In genomic region chr13:108409735-108410134, GRCh38 we compare ENCODE assay signal across 22 cellular contexts.
"Had no signal": no experiment of that assay in that cellular context is flagged by ENCODE, and none has a peak within 500 bp of the region (broad histone marks: within the 10 kb centered on the region; RNA-seq: fewer than 3 reads in every experiment).

No MANE protein-coding gene starts in this region.

- H3K36me3 ChIP-seq: left ventricle myocardium inferior, neutrophil, ovary, prostate gland, upper lobe of left lung had no signal

- H3K27ac ChIP-seq: left ventricle myocardium inferior, neutrophil, ovary, prostate gland, upper lobe of left lung, VCaP had no signal

- H3K4me3 Mint-ChIP-seq: activated CD8-positive, alpha-beta T cell treated with anti-CD3 and anti-CD28 coated beads, Interleukin-2, amount 10 ng/mL, durations not matched to agents 7 days and 5 days; brain; dendritic cell treated with granulocyte-macrophage colony-stimulating factor and Interleukin-4, amounts not matched to agents 40 ng/mL and 50 ng/mL, for 4 days; natural killer cell had no signal

- H3K4me3 ChIP-seq: left ventricle myocardium inferior, ovary, prostate gland, upper lobe of left lung had no signal

- DNase-seq: activated CD4-positive, alpha-beta T cell treated with anti-CD3 and anti-CD28 coated beads, Interleukin-2, amount 50 U/mL, for 1 hour; activated CD8-positive, alpha-beta T cell treated with anti-CD3 and anti-CD28 coated beads, Interleukin-2, amount 10 ng/mL, durations not matched to agents 7 days and 5 days; activated naive CD4-positive, alpha-beta T cell; aorta; effector CD4-positive, alpha-beta T cell; erythroblast; foreskin fibroblast; glutamatergic neuron; hippocampal formation; left ventricle myocardium inferior; natural killer cell; ovary; stimulated activated CD4-positive, alpha-beta T cell treated with anti-CD3 and anti-CD28 coated beads, Interleukin-4, amount 100 ng/mL, for 24 hours; stimulated activated naive CD4-positive, alpha-beta T cell treated with Interleukin-2 at 50 U/mL for 16 hours; upper lobe of left lung had no signal

- H3K9me3 ChIP-seq: left ventricle myocardium inferior, neutrophil, ovary, prostate gland, upper lobe of left lung had no signal

- H3K27me3 Mint-ChIP-seq: brain; dendritic cell treated with granulocyte-macrophage colony-stimulating factor and Interleukin-4, amounts not matched to agents 40 ng/mL and 50 ng/mL, for 4 days had no signal

- H3K36me3 Mint-ChIP-seq: brain, natural killer cell had no signal

- H3K27ac Mint-ChIP-seq: activated CD8-positive, alpha-beta T cell treated with anti-CD3 and anti-CD28 coated beads, Interleukin-2, amount 10 ng/mL, durations not matched to agents 7 days and 5 days; activated T-helper 2 cell treated with anti-CD3 and anti-CD28 coated beads, Interferon-gamma antibody, Interleukin-2, Interleukin-4, amounts not matched to agents 10 μg/mL and 5 μg/mL and 100 μg/mL, durations not matched to agents 14 hours and 24 hours and 36 hours; brain; dendritic cell treated with granulocyte-macrophage colony-stimulating factor and Interleukin-4, amounts not matched to agents 40 ng/mL and 50 ng/mL, for 4 days; natural killer cell had no signal

- ATAC-seq: activated CD4-positive, CD25-positive, alpha-beta regulatory T cell treated with anti-CD3 and anti-CD28 coated beads, Interleukin-2, amount 50 U/mL, for 24 hours; activated CD8-positive, alpha-beta T cell treated with anti-CD3 and anti-CD28 coated beads, Interleukin-2, amount 10 ng/mL, durations not matched to agents 7 days and 5 days; natural killer cell had no signal

- H3K4me1 Mint-ChIP-seq: natural killer cell had no signal
